ENCODE assay signal across 1 cellular context in the genomic region with DNA sequence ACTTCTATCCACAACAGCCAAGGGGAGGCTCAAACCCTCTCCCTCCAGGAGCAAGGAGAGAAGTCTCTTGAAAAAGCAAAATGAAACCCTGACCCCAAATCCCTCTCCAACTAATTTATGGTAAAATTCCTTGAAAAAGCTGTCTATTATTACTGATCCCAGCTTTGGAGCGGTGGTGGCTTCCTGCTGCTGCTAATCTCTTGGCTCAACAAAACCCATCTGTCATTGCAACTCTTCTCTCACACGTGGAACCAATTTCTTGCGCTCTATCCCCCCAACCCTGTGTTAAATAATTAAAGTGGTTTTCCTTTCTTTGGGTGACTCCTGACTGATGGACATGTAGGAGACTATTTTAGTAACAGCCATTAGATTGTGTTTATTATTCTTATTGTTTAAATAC.
TF ChIP-seq lines count a peak whose summit lies in the region.

No MANE protein-coding gene starts in this region.

TF ChIP-seq in GM23338, 12 proteins besides CTCF, POLR2A, EP300 and RAD21 (continued from another document):
- TF ChIP-seq REST (IDR thresholded peaks at IDR 0.05; ENCODE audit: unreplicated experiment) = no peak
- no peak for TF ChIP-seq NANOG (IDR thresholded peaks at IDR 0.05; ENCODE audit: borderline replicate concordance)
- TF ChIP-seq ZNF331 (CRISPR knock-in tag; IDR thresholded peaks at IDR 0.05; ENCODE audit: low read depth) = no peak
- no peak for TF ChIP-seq ZNF114 (CRISPR knock-in tag; IDR thresholded peaks at IDR 0.05)
- no peak for TF ChIP-seq EZH2 (IDR thresholded peaks at IDR 0.05; ENCODE audit: low read depth, unreplicated experiment)
- TF ChIP-seq, protein P1, sequence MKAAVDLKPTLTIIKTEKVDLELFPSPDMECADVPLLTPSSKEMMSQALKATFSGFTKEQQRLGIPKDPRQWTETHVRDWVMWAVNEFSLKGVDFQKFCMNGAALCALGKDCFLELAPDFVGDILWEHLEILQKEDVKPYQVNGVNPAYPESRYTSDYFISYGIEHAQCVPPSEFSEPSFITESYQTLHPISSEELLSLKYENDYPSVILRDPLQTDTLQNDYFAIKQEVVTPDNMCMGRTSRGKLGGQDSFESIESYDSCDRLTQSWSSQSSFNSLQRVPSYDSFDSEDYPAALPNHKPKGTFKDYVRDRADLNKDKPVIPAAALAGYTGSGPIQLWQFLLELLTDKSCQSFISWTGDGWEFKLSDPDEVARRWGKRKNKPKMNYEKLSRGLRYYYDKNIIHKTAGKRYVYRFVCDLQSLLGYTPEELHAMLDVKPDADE (IDR thresholded peaks at IDR 0.05) = no peak
